In the genomic region with DNA sequence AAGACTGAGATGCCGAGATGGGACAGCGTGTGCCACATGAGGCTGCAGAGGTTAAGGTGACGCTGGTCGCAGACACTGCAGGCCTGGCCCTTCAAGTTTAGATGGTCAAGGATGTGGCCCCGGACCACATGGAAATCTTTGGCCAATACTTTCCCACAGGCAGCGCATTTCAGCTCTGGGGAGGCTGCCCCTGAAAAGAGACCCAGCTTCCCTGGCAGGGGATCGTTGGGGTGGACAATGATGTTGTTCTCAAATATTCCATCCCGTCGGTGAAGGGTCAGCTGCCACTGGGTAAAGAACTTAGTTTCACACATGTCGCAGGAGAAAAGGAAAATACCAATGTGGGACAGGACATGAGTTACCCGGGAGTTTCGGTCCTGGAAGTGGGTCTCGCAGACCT, we compare ENCODE assay signal across 31 cellular contexts. TPM values are rescaled to one million over a fixed set of nuclear protein-coding genes. Genes with fewer than 3 reads are reported as not detected.
"Had no signal": no experiment of that assay in that cellular context is flagged by ENCODE, and none has a peak within 500 bp of the region (broad histone marks: within the 10 kb centered on the region; RNA-seq: fewer than 3 reads in every experiment).

No MANE protein-coding gene starts in this region.

- H3K4me3 ChIP-seq: colonic mucosa, esophagus squamous epithelium, gastrocnemius medialis, heart right ventricle, left lung, lower lobe of right lung, mucosa of descending colon had no signal

- DNase-seq: colonic mucosa; cortex of kidney; effector CD8-positive, alpha-beta T cell; effector memory CD8-positive, alpha-beta T cell; endodermal cell; erythroblast; esophagus squamous epithelium; foreskin fibroblast; foreskin melanocyte; gastrocnemius medialis; glutamatergic neuron; head of caudate nucleus; heart right ventricle; hippocampal formation; left cardiac atrium; left lung; left ventricle myocardium superior; lower lobe of right lung; mesenchymal stem cell; mucosa of descending colon had no signal

- H3K9me3 ChIP-seq: colonic mucosa, esophagus squamous epithelium, gastrocnemius medialis, heart right ventricle, left lung, lower lobe of right lung, mucosa of descending colon had no signal

- H3K27ac Mint-ChIP-seq: dendritic cell treated with granulocyte-macrophage colony-stimulating factor and Interleukin-4, amounts not matched to agents 40 ng/mL and 50 ng/mL, for 4 days; effector memory CD8-positive, alpha-beta T cell; endodermal cell; mesothelial cell of epicardium had no signal

- H3K4me3 Mint-ChIP-seq: dendritic cell treated with granulocyte-macrophage colony-stimulating factor and Interleukin-4, amounts not matched to agents 40 ng/mL and 50 ng/mL, for 4 days; effector memory CD8-positive, alpha-beta T cell; endodermal cell; mesothelial cell of epicardium had no signal

- H3K27ac ChIP-seq: colonic mucosa, epithelial cell of prostate, esophagus squamous epithelium, gastrocnemius medialis, heart right ventricle, left lung, lower lobe of right lung had no signal

- ATAC-seq: effector memory CD8-positive, alpha-beta T cell; esophagus mucosa; gastrocnemius medialis; heart right ventricle; left cardiac atrium; left lung; left ventricle myocardium superior; lower lobe of right lung; mucosa of descending colon had no signal

- H3K9me3 Mint-ChIP-seq: dendritic cell treated with granulocyte-macrophage colony-stimulating factor and Interleukin-4, amounts not matched to agents 40 ng/mL and 50 ng/mL, for 4 days; effector memory CD8-positive, alpha-beta T cell; endodermal cell; mesothelial cell of epicardium had no signal

- H3K27me3 ChIP-seq: colonic mucosa, esophagus squamous epithelium, gastrocnemius medialis, heart right ventricle, left lung had no signal

- H3K27me3 Mint-ChIP-seq: dendritic cell treated with granulocyte-macrophage colony-stimulating factor and Interleukin-4, amounts not matched to agents 40 ng/mL and 50 ng/mL, for 4 days; effector memory CD8-positive, alpha-beta T cell had no signal

RNA-seq across cellular contexts. Expression of gene TAC3, which starts 12.9 kb away (rescaled TPM):
- total RNA-seq: dermis microvascular lymphatic vessel endothelial cell, esophagus mucosa, esophagus squamous epithelium, gastrocnemius medialis, glomerular endothelial cell, heart right ventricle, kidney epithelial cell, left cardiac atrium, left lung, left ventricle myocardium superior, lower lobe of right lung, lung microvascular endothelial cell, mesenteric fat pad, myocyte had no signal
- polyA plus RNA-seq: heart right ventricle, keratinocyte had no signal

RNA-seq across cellular contexts. Expression of gene RDH16, which starts 46.0 kb away (rescaled TPM):
- total RNA-seq: glomerular endothelial cell, kidney epithelial cell had no signal

RNA-seq across cellular contexts. Expression of gene MYO1A, which starts 46.5 kb away (rescaled TPM):
- total RNA-seq: glomerular endothelial cell, kidney epithelial cell, left ventricle myocardium superior, lung microvascular endothelial cell, myocyte had no signal
